ENCODE assay signal across 2 cellular contexts in the genomic region with DNA sequence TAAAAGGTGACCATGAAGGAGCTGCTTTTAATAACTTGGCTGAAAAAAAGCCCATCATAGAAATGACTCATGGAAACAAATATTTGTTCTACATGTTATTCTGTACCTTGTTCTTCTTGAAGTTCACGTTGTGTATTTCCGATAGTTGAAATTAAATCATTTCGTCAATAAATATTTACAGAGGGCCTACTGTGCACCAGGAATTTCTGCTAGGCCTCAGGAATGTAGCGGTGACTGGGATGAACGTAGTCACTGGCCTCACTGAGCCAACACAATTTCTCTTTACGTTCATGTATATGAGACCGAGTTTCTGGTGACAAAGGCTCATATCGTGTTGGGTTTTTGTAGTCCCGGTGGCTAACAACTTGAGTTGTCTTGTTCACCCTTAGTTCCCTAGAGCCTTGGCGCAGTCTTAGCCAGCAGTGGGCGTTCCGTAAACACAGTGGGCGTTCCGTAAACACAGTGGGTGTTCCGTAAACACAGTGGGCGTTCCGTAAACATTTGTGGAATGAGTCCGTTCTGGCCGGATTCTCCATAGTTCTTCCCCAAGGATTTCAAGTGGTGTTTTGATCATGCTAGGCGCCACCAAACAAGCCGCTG.
A peak's percentile ranks its signal among the peaks of the same experiment; 100 is the strongest.
TF ChIP-seq lines count a peak whose summit lies in the region.

No MANE protein-coding gene starts in this region.

TF ChIP-seq in GM23338, 12 proteins besides CTCF, POLR2A, EP300 and RAD21 (continues in another document):
- TF ChIP-seq, protein P1, sequence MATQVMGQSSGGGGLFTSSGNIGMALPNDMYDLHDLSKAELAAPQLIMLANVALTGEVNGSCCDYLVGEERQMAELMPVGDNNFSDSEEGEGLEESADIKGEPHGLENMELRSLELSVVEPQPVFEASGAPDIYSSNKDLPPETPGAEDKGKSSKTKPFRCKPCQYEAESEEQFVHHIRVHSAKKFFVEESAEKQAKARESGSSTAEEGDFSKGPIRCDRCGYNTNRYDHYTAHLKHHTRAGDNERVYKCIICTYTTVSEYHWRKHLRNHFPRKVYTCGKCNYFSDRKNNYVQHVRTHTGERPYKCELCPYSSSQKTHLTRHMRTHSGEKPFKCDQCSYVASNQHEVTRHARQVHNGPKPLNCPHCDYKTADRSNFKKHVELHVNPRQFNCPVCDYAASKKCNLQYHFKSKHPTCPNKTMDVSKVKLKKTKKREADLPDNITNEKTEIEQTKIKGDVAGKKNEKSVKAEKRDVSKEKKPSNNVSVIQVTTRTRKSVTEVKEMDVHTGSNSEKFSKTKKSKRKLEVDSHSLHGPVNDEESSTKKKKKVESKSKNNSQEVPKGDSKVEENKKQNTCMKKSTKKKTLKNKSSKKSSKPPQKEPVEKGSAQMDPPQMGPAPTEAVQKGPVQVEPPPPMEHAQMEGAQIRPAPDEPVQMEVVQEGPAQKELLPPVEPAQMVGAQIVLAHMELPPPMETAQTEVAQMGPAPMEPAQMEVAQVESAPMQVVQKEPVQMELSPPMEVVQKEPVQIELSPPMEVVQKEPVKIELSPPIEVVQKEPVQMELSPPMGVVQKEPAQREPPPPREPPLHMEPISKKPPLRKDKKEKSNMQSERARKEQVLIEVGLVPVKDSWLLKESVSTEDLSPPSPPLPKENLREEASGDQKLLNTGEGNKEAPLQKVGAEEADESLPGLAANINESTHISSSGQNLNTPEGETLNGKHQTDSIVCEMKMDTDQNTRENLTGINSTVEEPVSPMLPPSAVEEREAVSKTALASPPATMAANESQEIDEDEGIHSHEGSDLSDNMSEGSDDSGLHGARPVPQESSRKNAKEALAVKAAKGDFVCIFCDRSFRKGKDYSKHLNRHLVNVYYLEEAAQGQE (IDR thresholded peaks at IDR 0.05; ENCODE audit: unreplicated experiment), result no peak
- TF ChIP-seq ZNF331 (CRISPR knock-in tag; IDR thresholded peaks at IDR 0.05; ENCODE audit: low read depth), result no peak
- no peak for TF ChIP-seq ZNF114 (CRISPR knock-in tag; IDR thresholded peaks at IDR 0.05)
- TF ChIP-seq, protein P2, sequence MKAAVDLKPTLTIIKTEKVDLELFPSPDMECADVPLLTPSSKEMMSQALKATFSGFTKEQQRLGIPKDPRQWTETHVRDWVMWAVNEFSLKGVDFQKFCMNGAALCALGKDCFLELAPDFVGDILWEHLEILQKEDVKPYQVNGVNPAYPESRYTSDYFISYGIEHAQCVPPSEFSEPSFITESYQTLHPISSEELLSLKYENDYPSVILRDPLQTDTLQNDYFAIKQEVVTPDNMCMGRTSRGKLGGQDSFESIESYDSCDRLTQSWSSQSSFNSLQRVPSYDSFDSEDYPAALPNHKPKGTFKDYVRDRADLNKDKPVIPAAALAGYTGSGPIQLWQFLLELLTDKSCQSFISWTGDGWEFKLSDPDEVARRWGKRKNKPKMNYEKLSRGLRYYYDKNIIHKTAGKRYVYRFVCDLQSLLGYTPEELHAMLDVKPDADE (IDR thresholded peaks at IDR 0.05), result no peak
- no peak for TF ChIP-seq STAT1 (IDR thresholded peaks at IDR 0.05; ENCODE audit: unreplicated experiment)
- no peak for TF ChIP-seq NANOG (IDR thresholded peaks at IDR 0.05; ENCODE audit: borderline replicate concordance)
- TF ChIP-seq EZH2phosphoT487 (IDR thresholded peaks at IDR 0.05; ENCODE audit: unreplicated experiment), result no peak
- TF ChIP-seq, protein P3, sequence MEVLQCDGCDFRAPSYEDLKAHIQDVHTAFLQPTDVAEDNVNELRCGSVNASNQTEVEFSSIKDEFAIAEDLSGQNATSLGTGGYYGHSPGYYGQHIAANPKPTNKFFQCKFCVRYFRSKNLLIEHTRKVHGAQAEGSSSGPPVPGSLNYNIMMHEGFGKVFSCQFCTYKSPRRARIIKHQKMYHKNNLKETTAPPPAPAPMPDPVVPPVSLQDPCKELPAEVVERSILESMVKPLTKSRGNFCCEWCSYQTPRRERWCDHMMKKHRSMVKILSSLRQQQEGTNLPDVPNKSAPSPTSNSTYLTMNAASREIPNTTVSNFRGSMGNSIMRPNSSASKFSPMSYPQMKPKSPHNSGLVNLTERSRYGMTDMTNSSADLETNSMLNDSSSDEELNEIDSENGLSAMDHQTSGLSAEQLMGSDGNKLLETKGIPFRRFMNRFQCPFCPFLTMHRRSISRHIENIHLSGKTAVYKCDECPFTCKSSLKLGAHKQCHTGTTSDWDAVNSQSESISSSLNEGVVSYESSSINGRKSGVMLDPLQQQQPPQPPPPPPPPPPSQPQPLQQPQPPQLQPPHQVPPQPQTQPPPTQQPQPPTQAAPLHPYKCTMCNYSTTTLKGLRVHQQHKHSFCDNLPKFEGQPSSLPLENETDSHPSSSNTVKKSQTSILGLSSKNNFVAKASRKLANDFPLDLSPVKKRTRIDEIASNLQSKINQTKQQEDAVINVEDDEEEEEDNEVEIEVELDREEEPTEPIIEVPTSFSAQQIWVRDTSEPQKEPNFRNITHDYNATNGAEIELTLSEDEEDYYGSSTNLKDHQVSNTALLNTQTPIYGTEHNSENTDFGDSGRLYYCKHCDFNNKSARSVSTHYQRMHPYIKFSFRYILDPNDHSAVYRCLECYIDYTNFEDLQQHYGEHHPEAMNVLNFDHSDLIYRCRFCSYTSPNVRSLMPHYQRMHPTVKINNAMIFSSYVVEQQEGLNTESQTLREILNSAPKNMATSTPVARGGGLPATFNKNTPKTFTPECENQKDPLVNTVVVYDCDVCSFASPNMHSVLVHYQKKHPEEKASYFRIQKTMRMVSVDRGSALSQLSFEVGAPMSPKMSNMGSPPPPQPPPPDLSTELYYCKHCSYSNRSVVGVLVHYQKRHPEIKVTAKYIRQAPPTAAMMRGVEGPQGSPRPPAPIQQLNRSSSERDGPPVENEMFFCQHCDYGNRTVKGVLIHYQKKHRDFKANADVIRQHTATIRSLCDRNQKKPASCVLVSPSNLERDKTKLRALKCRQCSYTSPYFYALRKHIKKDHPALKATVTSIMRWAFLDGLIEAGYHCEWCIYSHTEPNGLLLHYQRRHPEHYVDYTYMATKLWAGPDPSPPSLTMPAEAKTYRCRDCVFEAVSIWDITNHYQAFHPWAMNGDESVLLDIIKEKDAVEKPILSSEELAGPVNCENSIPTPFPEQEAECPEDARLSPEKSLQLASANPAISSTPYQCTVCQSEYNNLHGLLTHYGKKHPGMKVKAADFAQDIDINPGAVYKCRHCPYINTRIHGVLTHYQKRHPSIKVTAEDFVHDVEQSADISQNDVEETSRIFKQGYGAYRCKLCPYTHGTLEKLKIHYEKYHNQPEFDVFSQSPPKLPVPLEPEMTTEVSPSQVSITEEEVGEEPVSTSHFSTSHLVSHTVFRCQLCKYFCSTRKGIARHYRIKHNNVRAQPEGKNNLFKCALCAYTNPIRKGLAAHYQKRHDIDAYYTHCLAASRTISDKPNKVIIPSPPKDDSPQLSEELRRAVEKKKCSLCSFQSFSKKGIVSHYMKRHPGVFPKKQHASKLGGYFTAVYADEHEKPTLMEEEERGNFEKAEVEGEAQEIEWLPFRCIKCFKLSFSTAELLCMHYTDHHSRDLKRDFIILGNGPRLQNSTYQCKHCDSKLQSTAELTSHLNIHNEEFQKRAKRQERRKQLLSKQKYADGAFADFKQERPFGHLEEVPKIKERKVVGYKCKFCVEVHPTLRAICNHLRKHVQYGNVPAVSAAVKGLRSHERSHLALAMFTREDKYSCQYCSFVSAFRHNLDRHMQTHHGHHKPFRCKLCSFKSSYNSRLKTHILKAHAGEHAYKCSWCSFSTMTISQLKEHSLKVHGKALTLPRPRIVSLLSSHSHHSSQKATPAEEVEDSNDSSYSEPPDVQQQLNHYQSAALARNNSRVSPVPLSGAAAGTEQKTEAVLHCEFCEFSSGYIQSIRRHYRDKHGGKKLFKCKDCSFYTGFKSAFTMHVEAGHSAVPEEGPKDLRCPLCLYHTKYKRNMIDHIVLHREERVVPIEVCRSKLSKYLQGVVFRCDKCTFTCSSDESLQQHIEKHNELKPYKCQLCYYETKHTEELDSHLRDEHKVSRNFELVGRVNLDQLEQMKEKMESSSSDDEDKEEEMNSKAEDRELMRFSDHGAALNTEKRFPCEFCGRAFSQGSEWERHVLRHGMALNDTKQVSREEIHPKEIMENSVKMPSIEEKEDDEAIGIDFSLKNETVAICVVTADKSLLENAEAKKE (CRISPR knock-in tag; IDR thresholded peaks at IDR 0.05), result no peak
- TF ChIP-seq EZH2 (IDR thresholded peaks at IDR 0.05; ENCODE audit: low read depth, unreplicated experiment), result no peak

TF ChIP-seq in WTC11, 78 proteins besides CTCF, POLR2A, EP300 and RAD21 (continued from another document):
- TF ChIP-seq, protein P4, sequence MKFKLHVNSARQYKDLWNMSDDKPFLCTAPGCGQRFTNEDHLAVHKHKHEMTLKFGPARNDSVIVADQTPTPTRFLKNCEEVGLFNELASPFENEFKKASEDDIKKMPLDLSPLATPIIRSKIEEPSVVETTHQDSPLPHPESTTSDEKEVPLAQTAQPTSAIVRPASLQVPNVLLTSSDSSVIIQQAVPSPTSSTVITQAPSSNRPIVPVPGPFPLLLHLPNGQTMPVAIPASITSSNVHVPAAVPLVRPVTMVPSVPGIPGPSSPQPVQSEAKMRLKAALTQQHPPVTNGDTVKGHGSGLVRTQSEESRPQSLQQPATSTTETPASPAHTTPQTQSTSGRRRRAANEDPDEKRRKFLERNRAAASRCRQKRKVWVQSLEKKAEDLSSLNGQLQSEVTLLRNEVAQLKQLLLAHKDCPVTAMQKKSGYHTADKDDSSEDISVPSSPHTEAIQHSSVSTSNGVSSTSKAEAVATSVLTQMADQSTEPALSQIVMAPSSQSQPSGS (CRISPR knock-in tag; IDR thresholded peaks at IDR 0.05; ENCODE audit: borderline replicate concordance, low read depth), result no peak
- TF ChIP-seq, protein P5, sequence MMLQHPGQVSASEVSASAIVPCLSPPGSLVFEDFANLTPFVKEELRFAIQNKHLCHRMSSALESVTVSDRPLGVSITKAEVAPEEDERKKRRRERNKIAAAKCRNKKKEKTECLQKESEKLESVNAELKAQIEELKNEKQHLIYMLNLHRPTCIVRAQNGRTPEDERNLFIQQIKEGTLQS (CRISPR knock-in tag; conservative IDR thresholded peaks at IDR 0.05), result no peak
- TF ChIP-seq FOXP1 (CRISPR knock-in tag; IDR thresholded peaks at IDR 0.05; ENCODE audit: borderline replicate concordance) (peak; percentile 92), ETV6 (CRISPR knock-in tag; IDR thresholded peaks at IDR 0.05) (no peak)
- TF ChIP-seq, protein P6, sequence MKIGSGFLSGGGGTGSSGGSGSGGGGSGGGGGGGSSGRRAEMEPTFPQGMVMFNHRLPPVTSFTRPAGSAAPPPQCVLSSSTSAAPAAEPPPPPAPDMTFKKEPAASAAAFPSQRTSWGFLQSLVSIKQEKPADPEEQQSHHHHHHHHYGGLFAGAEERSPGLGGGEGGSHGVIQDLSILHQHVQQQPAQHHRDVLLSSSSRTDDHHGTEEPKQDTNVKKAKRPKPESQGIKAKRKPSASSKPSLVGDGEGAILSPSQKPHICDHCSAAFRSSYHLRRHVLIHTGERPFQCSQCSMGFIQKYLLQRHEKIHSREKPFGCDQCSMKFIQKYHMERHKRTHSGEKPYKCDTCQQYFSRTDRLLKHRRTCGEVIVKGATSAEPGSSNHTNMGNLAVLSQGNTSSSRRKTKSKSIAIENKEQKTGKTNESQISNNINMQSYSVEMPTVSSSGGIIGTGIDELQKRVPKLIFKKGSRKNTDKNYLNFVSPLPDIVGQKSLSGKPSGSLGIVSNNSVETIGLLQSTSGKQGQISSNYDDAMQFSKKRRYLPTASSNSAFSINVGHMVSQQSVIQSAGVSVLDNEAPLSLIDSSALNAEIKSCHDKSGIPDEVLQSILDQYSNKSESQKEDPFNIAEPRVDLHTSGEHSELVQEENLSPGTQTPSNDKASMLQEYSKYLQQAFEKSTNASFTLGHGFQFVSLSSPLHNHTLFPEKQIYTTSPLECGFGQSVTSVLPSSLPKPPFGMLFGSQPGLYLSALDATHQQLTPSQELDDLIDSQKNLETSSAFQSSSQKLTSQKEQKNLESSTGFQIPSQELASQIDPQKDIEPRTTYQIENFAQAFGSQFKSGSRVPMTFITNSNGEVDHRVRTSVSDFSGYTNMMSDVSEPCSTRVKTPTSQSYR (CRISPR knock-in tag; IDR thresholded peaks at IDR 0.05), result no peak
